ENCODE assay signal across 9 cellular contexts in the genomic region with DNA sequence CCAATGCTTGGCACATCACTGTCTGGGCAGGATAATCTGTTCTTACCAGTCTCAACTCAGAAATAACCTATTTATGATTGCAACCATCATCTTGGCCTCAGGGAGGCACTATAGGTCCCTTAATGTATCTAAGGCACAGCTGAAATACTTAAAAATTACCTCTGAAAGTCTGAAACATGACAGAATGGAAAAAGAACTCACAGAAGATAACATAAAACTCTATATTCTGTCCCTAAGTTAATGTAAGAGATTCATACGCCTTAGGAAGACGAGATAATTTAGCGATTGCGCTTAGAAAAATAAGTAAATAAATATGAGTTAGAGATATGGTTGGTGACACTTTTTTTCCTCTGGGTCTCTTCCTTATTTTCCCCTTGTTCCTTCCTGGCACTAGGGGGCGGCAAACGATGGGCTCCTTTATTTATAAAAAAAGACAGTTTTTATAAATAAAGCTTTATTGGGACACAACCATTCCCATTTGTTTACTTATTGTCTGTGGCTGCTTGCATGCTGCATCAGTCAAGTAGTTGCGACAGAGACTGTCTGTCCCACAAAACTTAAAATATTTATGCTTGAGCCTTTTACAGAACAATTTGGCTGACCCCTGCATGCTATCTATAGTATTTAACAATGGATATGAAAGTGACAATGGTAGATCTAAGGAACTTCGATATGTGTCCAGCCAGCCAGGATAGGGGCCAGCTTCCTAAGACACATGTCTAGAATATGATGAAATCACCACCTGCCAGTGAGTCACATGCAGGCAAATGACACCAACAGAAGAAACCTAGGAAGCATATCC.
DNase-seq lines count a peak whose midpoint lies in the region; ATAC-seq, FAIRE-seq and TF ChIP-seq lines count a peak whose summit lies in the region.
"Had no signal": no experiment of that assay in that cellular context is flagged by ENCODE, and none has a peak within 500 bp of the region (broad histone marks: within the 10 kb centered on the region; RNA-seq: fewer than 3 reads in every experiment).

No MANE protein-coding gene starts in this region.

- no peak overlapping the region for H3K4me3 ChIP-seq in A549

- peak; percentile 56 for FAIRE-seq in A549 (lab: Jason Lieb, UNC)

- TF ChIP-seq POLR2A in A549 (IDR thresholded peaks at IDR 0.05; ENCODE audit: low read length) = no peak

- CTCF ChIA-PET in A549 (lab: Yijun Ruan, JAX) = interaction anchor here (0.6 to 2.8 kb wide), 35 partner anchors 9 to 930 kb away, joined by 3 to 29 read pairs (median 4); partner anchors contain the start of gene DEPDC1B

- no peak for TF ChIP-seq EP300 in A549 (IDR thresholded peaks at IDR 0.05)

- TF ChIP-seq RAD21 in A549 (conservative IDR thresholded peaks at IDR 0.05 in 1 of 2, IDR thresholded peaks at IDR 0.05 in 1 of 2) = peak; percentile 87

- no peaks in the 10 kb centered on the region for H3K9me3 ChIP-seq in A549

- no peaks in the 10 kb centered on the region for H3K9me3 Mint-ChIP-seq in glutamatergic neuron (ENCODE audit: unreplicated experiment)
- H3K9me3 Mint-ChIP-seq: IgD-negative memory B cell had no signal

- no peak overlapping the region for H3K4me3 Mint-ChIP-seq in glutamatergic neuron (ENCODE audit: unreplicated experiment)
- H3K4me3 Mint-ChIP-seq: IgD-negative memory B cell had no signal

- peak overlapping the region; percentile 49 for H3K4me2 ChIP-seq in A549

- POLR2A ChIA-PET in A549 (lab: Yijun Ruan, JAX) = no interaction called here

- peaks cover 7% of the 10 kb centered on the region for H3K4me1 Mint-ChIP-seq in glutamatergic neuron (ENCODE audit: low read depth, unreplicated experiment)

- peak overlapping the region; percentile 1 to 15; a peak in 1 of 6 replicates for H3K27ac ChIP-seq in A549
- H3K27ac ChIP-seq in VCaP = peak overlapping the region; percentile 79

- 17% methylated on average over 8 of the region's 8 CpGs for WGBS in A549 (ENCODE audit: missing lambda C conversion rate)

- peaks cover 11% of the 10 kb centered on the region; the same call in 2 of the 3 replicates for H3K4me1 ChIP-seq in A549

- TF ChIP-seq CTCF in A549 (IDR thresholded peaks at IDR 0.05) (peak; percentile 91), VCaP (conservative IDR thresholded peaks at IDR 0.05) (peak; percentile 90), glutamatergic neuron (IDR thresholded peaks at IDR 0.05; ENCODE audit: partially characterized antibody, unreplicated experiment) (peak; percentile 77)

- no peaks in the 10 kb centered on the region for H3K36me3 Mint-ChIP-seq in glutamatergic neuron (ENCODE audit: unreplicated experiment)
- H3K36me3 Mint-ChIP-seq: IgD-negative memory B cell had no signal

- peak; percentile 51 to 80 for DNase-seq in A549 (ENCODE audit: low read depth in 1 of 2, low spot score in 1 of 2)
- peak; percentile 47 for DNase-seq in GM03348 (ENCODE audit: low spot score)
- DNase-seq in NCI-H2029 (lab: John Stamatoyannopoulos, UW) = peak; percentile 31
- DNase-seq in glutamatergic neuron = peak; percentile 64
- DNase-seq in stimulated activated CD8-positive, alpha-beta memory T cell treated with anti-CD3 and anti-CD28 coated beads, Interleukin-4, amount 100 ng/mL, for 48 hours = peak; percentile 32
- DNase-seq in activated naive CD4-positive, alpha-beta T cell treated with Interleukin-2 at 50 U/mL for 16 hours = no peak

- H3K27me3 Mint-ChIP-seq in glutamatergic neuron (ENCODE audit: unreplicated experiment) = no peaks in the 10 kb centered on the region

- ATAC-seq in A549 = peak; percentile 70 to 82; a peak in 5 of 6 replicates
- ATAC-seq in HG02885 (IDR thresholded peaks at IDR 0.05; ENCODE audit: poor library complexity, unreplicated experiment) = peak; percentile 69

- no peak overlapping the region for H3K27ac Mint-ChIP-seq in glutamatergic neuron (ENCODE audit: unreplicated experiment)

TF ChIP-seq in A549, 52 proteins besides CTCF, POLR2A, EP300 and RAD21:
- no peak for TF ChIP-seq USF2 (IDR thresholded peaks at IDR 0.05)
- TF ChIP-seq CEBPB (IDR thresholded peaks at IDR 0.05) = peak; percentile 26 to 36; a peak in 2 of 4 replicates
- no peak for TF ChIP-seq FOSL2 (IDR thresholded peaks at IDR 0.05)
- TF ChIP-seq FOSL2 (CRISPR knock-in tag; IDR thresholded peaks at IDR 0.05) = peak; percentile 27
- TF ChIP-seq SMC3 (IDR thresholded peaks at IDR 0.05) = peak; percentile 78
